In genomic region chr17:50111687-50112655, GRCh38 we compare ENCODE assay signal across 11 cellular contexts. TPM values are rescaled to one million over a fixed set of nuclear protein-coding genes. Genes with fewer than 3 reads are reported as not detected.
DNase-seq lines count a peak whose midpoint lies in the region; ATAC-seq and TF ChIP-seq lines count a peak whose summit lies in the region.
"Had no signal": no experiment of that assay in that cellular context is flagged by ENCODE, and none has a peak within 500 bp of the region (broad histone marks: within the 10 kb centered on the region; RNA-seq: fewer than 3 reads in every experiment).

No MANE protein-coding gene starts in this region.

- no peak overlapping the region for H3K4me3 Mint-ChIP-seq in brain
- no peak overlapping the region for H3K4me3 Mint-ChIP-seq in activated T-cell treated with anti-CD3 and anti-CD28 coated beads, Interleukin-2, amount 50 U/mL, for 72 hours
- H3K4me3 Mint-ChIP-seq: activated naive CD4-positive, alpha-beta T cell treated with anti-CD3 and anti-CD28 coated beads for 36 hours; CD4-positive, alpha-beta memory T cell had no signal

- no peaks in the 10 kb centered on the region for H3K27me3 Mint-ChIP-seq in brain
- peaks cover 22% of the 10 kb centered on the region for H3K27me3 Mint-ChIP-seq in activated T-cell treated with anti-CD3 and anti-CD28 coated beads, Interleukin-2, amount 50 U/mL, for 72 hours (ENCODE audit: low read depth)

- no peak for TF ChIP-seq CTCF in brain (conservative IDR thresholded peaks at IDR 0.05)

- H3K36me3 Mint-ChIP-seq in brain: peaks cover 26% of the 10 kb centered on the region
- H3K36me3 Mint-ChIP-seq in activated T-cell treated with anti-CD3 and anti-CD28 coated beads, Interleukin-2, amount 50 U/mL, for 72 hours (ENCODE audit: insufficient read depth in 2 of 2): peaks cover 0 to 2% of the 10 kb centered on the region in 2 donors

- ATAC-seq in activated T-cell treated with anti-CD3 and anti-CD28 coated beads, Interleukin-2, amount 50 U/mL, for 72 hours (replicated peaks in 1 of 2): no peak
- ATAC-seq in GM19397 (IDR thresholded peaks at IDR 0.05; ENCODE audit: unreplicated experiment): no peak

- peak; percentile 92 for DNase-seq in G401 (ENCODE audit: low spot score)
- peak; percentile 70 for DNase-seq in iPS-NIHi11 (ENCODE audit: low spot score)
- DNase-seq in activated T-cell treated with anti-CD3 and anti-CD28 coated beads, Interleukin-2, amount 50 U/mL, for 72 hours: no peak
- DNase-seq in SKM-1 treated with dmso at 0.1 percent for 144 hours (lab: John Stamatoyannopoulos, UW; ENCODE audit: unreplicated experiment): no peak
- no peak for DNase-seq in activated CD4-positive, CD25-positive, alpha-beta regulatory T cell treated with anti-CD3 and anti-CD28 coated beads, Interleukin-2, amount 50 U/mL, for 72 hours
- DNase-seq: activated naive CD4-positive, alpha-beta T cell treated with anti-CD3 and anti-CD28 coated beads for 36 hours; CD4-positive, alpha-beta memory T cell; NCI-H774 had no signal

- H3K27ac Mint-ChIP-seq in brain: peak overlapping the region; percentile 67 to 96 (median 86)
- H3K27ac Mint-ChIP-seq in activated T-cell treated with anti-CD3 and anti-CD28 coated beads, Interleukin-2, amount 50 U/mL, for 72 hours: no peak overlapping the region
- H3K27ac Mint-ChIP-seq: activated naive CD4-positive, alpha-beta T cell treated with anti-CD3 and anti-CD28 coated beads for 36 hours had no signal

- H3K27ac ChIP-seq in skin epidermis: peak overlapping the region in 12 of 21 experiments; percentile 9 to 81 (median 45)

- H3K4me1 Mint-ChIP-seq in brain: peaks cover 21% of the 10 kb centered on the region
- H3K4me1 Mint-ChIP-seq in activated T-cell treated with anti-CD3 and anti-CD28 coated beads, Interleukin-2, amount 50 U/mL, for 72 hours (ENCODE audit: low read depth): peaks cover 14% of the 10 kb centered on the region

- no peaks in the 10 kb centered on the region for H3K9me3 Mint-ChIP-seq in brain
- no peaks in the 10 kb centered on the region for H3K9me3 Mint-ChIP-seq in activated T-cell treated with anti-CD3 and anti-CD28 coated beads, Interleukin-2, amount 50 U/mL, for 72 hours
- H3K9me3 Mint-ChIP-seq: activated naive CD4-positive, alpha-beta T cell treated with anti-CD3 and anti-CD28 coated beads for 36 hours; CD4-positive, alpha-beta memory T cell had no signal

- H3K4me3 ChIP-seq in skin epidermis: no peak overlapping the region

- in situ Hi-C loops in G401 (cut with HindIII; ENCODE audit: low sequenced_read_pairs): no loop called here

RNA-seq across cellular contexts. Expression of gene PDK2, which starts 16.8 kb away (rescaled TPM):
- 40.3 and 112 TPM in 2 replicates for total RNA-seq in G401 (2014; rRNA removed; shearing (Covaris generic))
- polyA plus RNA-seq in brain (ENCODE audit: insufficient read depth, low read depth, low replicate concordance): 80.8 TPM
- total RNA-seq in activated T-cell treated with anti-CD3 and anti-CD28 coated beads, Interleukin-2, amount 50 U/mL, for 72 hours: 10 to 100 TPM; 26.6 to 34.6 TPM

RNA-seq across cellular contexts. Expression of gene SAMD14, which starts 18.0 kb away (rescaled TPM):
- total RNA-seq in G401 (2014; rRNA removed; shearing (Covaris generic)): 7.5 and 8.4 TPM in 2 replicates
- 24.4 TPM for polyA plus RNA-seq in brain (ENCODE audit: insufficient read depth, low read depth, low replicate concordance)
- total RNA-seq in activated T-cell treated with anti-CD3 and anti-CD28 coated beads, Interleukin-2, amount 50 U/mL, for 72 hours: 1 to 10 TPM; 3.3 to 6.9 TPM

RNA-seq across cellular contexts. Expression of gene PPP1R9B, which starts 38.5 kb away (rescaled TPM):
- total RNA-seq in G401 (2014; rRNA removed; shearing (Covaris generic)): 49.7 and 59.6 TPM in 2 replicates
- polyA plus RNA-seq in brain (ENCODE audit: insufficient read depth, low read depth, low replicate concordance): 53.1 TPM
- 100 to 1,000 TPM; 111 to 128 TPM for total RNA-seq in activated T-cell treated with anti-CD3 and anti-CD28 coated beads, Interleukin-2, amount 50 U/mL, for 72 hours

RNA-seq across cellular contexts. Expression of gene SGCA, which starts 53.8 kb away (rescaled TPM):
- 19.0 and 49.0 TPM in 2 replicates for total RNA-seq in G401 (2014; rRNA removed; shearing (Covaris generic))
- polyA plus RNA-seq in brain (ENCODE audit: insufficient read depth, low read depth, low replicate concordance): 1.6 TPM
- total RNA-seq in activated T-cell treated with anti-CD3 and anti-CD28 coated beads, Interleukin-2, amount 50 U/mL, for 72 hours: 1 to 10 TPM; 1.7 to 2.3 TPM
- total RNA-seq: CD4-positive, alpha-beta memory T cell had no signal
- polyA plus RNA-seq: CD4-positive, alpha-beta memory T cell had no signal

RNA-seq across cellular contexts. Expression of gene ITGA3, which starts 56.1 kb away (rescaled TPM):
- total RNA-seq in G401 (2014; rRNA removed; shearing (Covaris generic)): 12.2 and 14.5 TPM in 2 replicates
- polyA plus RNA-seq in brain (ENCODE audit: insufficient read depth, low read depth, low replicate concordance): 41.3 TPM
- total RNA-seq in activated T-cell treated with anti-CD3 and anti-CD28 coated beads, Interleukin-2, amount 50 U/mL, for 72 hours: 10 to 100 TPM; 16.6 to 16.9 TPM

Comparison
In these comparisons a context has a peak if more than half of its experiments do, and no peak if none do; other contexts are left out.
1. DNase-seq: peak in G401 (single experiment) and iPS-NIHi11 (single experiment); none in activated T-cell treated with anti-CD3 and anti-CD28 coated beads, Interleukin-2, amount 50 U/mL, for 72 hours (0 of 2), SKM-1 treated with dmso at 0.1 percent for 144 hours (single experiment) and activated CD4-positive, CD25-positive, alpha-beta regulatory T cell treated with anti-CD3 and anti-CD28 coated beads, Interleukin-2, amount 50 U/mL, for 72 hours (single experiment).